In genomic region chr18:49359732-49360444, GRCh38 we compare ENCODE assay signal across 9 cellular contexts.
DNase-seq lines count a peak whose midpoint lies in the region; ATAC-seq and TF ChIP-seq lines count a peak whose summit lies in the region.
"Had no signal": no experiment of that assay in that cellular context is flagged by ENCODE, and none has a peak within 500 bp of the region (broad histone marks: within the 10 kb centered on the region; RNA-seq: fewer than 3 reads in every experiment).

No MANE protein-coding gene starts in this region.

- ATAC-seq in Right ventricle myocardium inferior, result peak; percentile 48
- no peak for ATAC-seq in right cardiac atrium
- ATAC-seq in IMR-90 (ENCODE audit: low read depth), result peak; percentile 95
- peak; percentile 53 for ATAC-seq in upper lobe of right lung
- ATAC-seq in GM19455 (IDR thresholded peaks at IDR 0.05; ENCODE audit: unreplicated experiment), result no peak
- no peak for ATAC-seq in GM21825 (IDR thresholded peaks at IDR 0.05; ENCODE audit: unreplicated experiment)

- no peak overlapping the region for H4K91ac ChIP-seq in IMR-90 (ENCODE audit: insufficient read depth, low read depth, low read length)

- TF ChIP-seq RAD21 in IMR-90 (IDR thresholded peaks at IDR 0.05; ENCODE audit: low read length), result no peak

- no peak for TF ChIP-seq CTCF in IMR-90 (conservative IDR thresholded peaks at IDR 0.05; ENCODE audit: low read depth, low read length)
- no peak for TF ChIP-seq CTCF in epithelial cell of esophagus (IDR thresholded peaks at IDR 0.05; ENCODE audit: insufficient read depth, low read depth, low read length, missing control alignments)
- no peak for TF ChIP-seq CTCF in upper lobe of right lung (IDR thresholded peaks at IDR 0.05)

- H2AFZ ChIP-seq in IMR-90 (replicated peaks; ENCODE audit: low read length, poor library complexity), result no peak overlapping the region

- no peak overlapping the region for H2BK15ac ChIP-seq in IMR-90 (ENCODE audit: low read depth, low read length)

- peak overlapping the region; percentile 46 for H2BK5ac ChIP-seq in IMR-90 (ENCODE audit: low read depth, low read length, poor library complexity, severe bottlenecking)

- no peak overlapping the region for H2AK9ac ChIP-seq in IMR-90 (replicated peaks; ENCODE audit: low read depth, low read length, poor library complexity)

- no peak overlapping the region for H2BK20ac ChIP-seq in IMR-90 (ENCODE audit: low read depth, low read length)

- H3K79me1 ChIP-seq in IMR-90 (ENCODE audit: low read depth in 1 of 2, low read length in 2 of 2), result peaks cover 3 to 5% of the 10 kb centered on the region in 2 experiments; a peak in 1 of 4 replicates

- H3K4me1 ChIP-seq in right cardiac atrium (ENCODE audit: control insufficient read depth, insufficient read depth, low read length), result no peaks in the 10 kb centered on the region
- 0 out of 2 replicates have a peak, but pooled peaks cover 2% of the 10 kb centered on the region for H3K4me1 ChIP-seq in IMR-90 (ENCODE audit: control insufficient read depth, insufficient read depth, low read length)
- H3K4me1 ChIP-seq in upper lobe of right lung, result no peaks in the 10 kb centered on the region

- peak overlapping the region; percentile 72 for H3K4me2 ChIP-seq in IMR-90 (ENCODE audit: low read depth, low read length)

- dilution Hi-C loops in IMR-90 (cut with HindIII; ENCODE audit: low sequenced_read_pairs, unreplicated experiment), result no loop called here

- no peak overlapping the region for H3K18ac ChIP-seq in IMR-90 (ENCODE audit: low read depth, low read length)

- no peak for TF ChIP-seq POLR2A in IMR-90 (IDR thresholded peaks at IDR 0.05; ENCODE audit: low read depth, low read length)

- BruUV-seq in IMR-90 (replicated peaks; lab: Mats Ljungman, UMichigan), result no TSS peak

- CTCF ChIA-PET in IMR-90 (lab: Yijun Ruan, JAX), result no interaction called here

- no peak overlapping the region for H3K9ac ChIP-seq in IMR-90 (ENCODE audit: low read depth, low read length)

- no peak overlapping the region for H3K23ac ChIP-seq in IMR-90 (ENCODE audit: low read depth, low read length)

- H3K14ac ChIP-seq in IMR-90 (replicated peaks; ENCODE audit: low read depth, low read length), result no peak overlapping the region

- no peak overlapping the region for H3K4ac ChIP-seq in IMR-90 (ENCODE audit: low read depth, low read length)

- intact Hi-C loops in Right ventricle myocardium inferior (cut with DNase I), result no loop called here
- intact Hi-C loops in right cardiac atrium (cut with DNase I), result no loop called here
- intact Hi-C loops in IMR-90 (cut with micrococcal nuclease), result no loop called here
- intact Hi-C loops in upper lobe of right lung (cut with DNase I), result no loop called here

- no peaks in the 10 kb centered on the region for H4K20me1 ChIP-seq in IMR-90 (ENCODE audit: insufficient read depth, low read length)

- no peak overlapping the region for H4K5ac ChIP-seq in IMR-90 (ENCODE audit: low read depth, low read length)

- H3K36me3 ChIP-seq in IMR-90 (ENCODE audit: control insufficient read depth, insufficient read depth, low read length) (peaks cover 5% of the 10 kb centered on the region), upper lobe of right lung (peaks cover 6% of the 10 kb centered on the region)

- no peak overlapping the region for H4K8ac ChIP-seq in IMR-90 (ENCODE audit: low read depth in 2 of 2, low read length in 2 of 2)

- no peak for DNase-seq in Right ventricle myocardium inferior (ENCODE audit: missing footprints)
- no peak for DNase-seq in right cardiac atrium
- peak; percentile 90 for DNase-seq in IMR-90
- DNase-seq in epithelial cell of esophagus (ENCODE audit: low read depth), result peak; percentile 12
- DNase-seq in upper lobe of right lung, result no peak
- DNase-seq in H4 (ENCODE audit: low spot score), result no peak
- DNase-seq: stimulated activated CD4-positive, alpha-beta T cell treated with anti-CD3 and anti-CD28 coated beads, Interleukin-4, amount 100 ng/mL, for 1 hour had no signal

- POLR2A ChIA-PET in IMR-90 (lab: Charles Lee; ENCODE audit: unreplicated experiment), result no interaction called here

- H3K27ac ChIP-seq in right cardiac atrium (ENCODE audit: low read length), result no peak overlapping the region
- H3K27ac ChIP-seq in IMR-90 (ENCODE audit: insufficient read depth, low read length), result no peak overlapping the region; the same call in 1 of the 2 replicates
- no peak overlapping the region for H3K27ac ChIP-seq in upper lobe of right lung

- no peak overlapping the region for H2AK5ac ChIP-seq in IMR-90 (ENCODE audit: low read depth, low read length)

- WGBS in right cardiac atrium, result 68% methylated on average over 7 of the region's 7 CpGs
- 76% methylated on average over 3 of the region's 7 CpGs; no CpG with 5 or more reads in 1 of the 2 experiments for WGBS in IMR-90 (ENCODE audit: extremely low coverage in 2 of 2, insufficient read length in 1 of 2), 2 experiments

- H3K4me3 ChIP-seq in right cardiac atrium (ENCODE audit: low read length) (no peak overlapping the region), IMR-90 (ENCODE audit: insufficient read depth, low read depth, low read length) (no peak overlapping the region), epithelial cell of esophagus (ENCODE audit: low read length) (no peak overlapping the region), upper lobe of right lung (no peak overlapping the region)

- no peak overlapping the region for H3K56ac ChIP-seq in IMR-90 (ENCODE audit: extremely low read depth, insufficient read depth, low read length)

- H3K27me3 ChIP-seq in right cardiac atrium (ENCODE audit: control insufficient read depth, insufficient read depth), result no peaks in the 10 kb centered on the region
- H3K27me3 ChIP-seq in IMR-90 (ENCODE audit: control insufficient read depth, insufficient read depth, low read length), result no peaks in the 10 kb centered on the region
- H3K27me3 ChIP-seq in upper lobe of right lung, result no peaks in the 10 kb centered on the region

- no peak overlapping the region for H2BK120ac ChIP-seq in IMR-90 (ENCODE audit: low read depth, low read length)

- H3K9me3 ChIP-seq in right cardiac atrium (ENCODE audit: control insufficient read depth, low read length) (no peaks in the 10 kb centered on the region), IMR-90 (ENCODE audit: control insufficient read depth, insufficient read depth, low read length) (no peaks in the 10 kb centered on the region), upper lobe of right lung (no peaks in the 10 kb centered on the region)

- H3K9me1 ChIP-seq in IMR-90 (ENCODE audit: insufficient read depth, low read length), result no peaks in the 10 kb centered on the region

- in situ Hi-C loops in IMR-90 (cut with MboI; ENCODE audit: low sequenced_read_pairs), result no loop called here

TF ChIP-seq in IMR-90, 13 proteins besides CTCF, POLR2A, EP300 and RAD21:
- TF ChIP-seq MXI1 (IDR thresholded peaks at IDR 0.05; ENCODE audit: borderline replicate concordance, low read depth, low read length) (no peak), NFE2L2 (IDR thresholded peaks at IDR 0.05; ENCODE audit: low read depth, low read length) (no peak), MAFK (IDR thresholded peaks at IDR 0.05; ENCODE audit: low read depth, low read length) (peak; percentile 80), CEBPB (IDR thresholded peaks at IDR 0.05; ENCODE audit: low read depth, low read length) (no peak), USF2 (IDR thresholded peaks at IDR 0.05; ENCODE audit: low read depth, low read length) (no peak), BHLHE40 (IDR thresholded peaks at IDR 0.05; ENCODE audit: low read depth, low read length) (no peak)

Comparison
In these comparisons a context has a peak if more than half of its experiments do, and no peak if none do; other contexts are left out.
1. ATAC-seq: peak in Right ventricle myocardium inferior (single experiment), IMR-90 (single experiment) and upper lobe of right lung (single experiment); none in right cardiac atrium (0 of 2), GM19455 (single experiment) and GM21825 (single experiment).
2. DNase-seq: peak in IMR-90 (single experiment) and epithelial cell of esophagus (single experiment); none in Right ventricle myocardium inferior (single experiment), right cardiac atrium (0 of 3), upper lobe of right lung (single experiment) and H4 (single experiment).